ENCODE assay signal across 8 cellular contexts in the genomic region with DNA sequence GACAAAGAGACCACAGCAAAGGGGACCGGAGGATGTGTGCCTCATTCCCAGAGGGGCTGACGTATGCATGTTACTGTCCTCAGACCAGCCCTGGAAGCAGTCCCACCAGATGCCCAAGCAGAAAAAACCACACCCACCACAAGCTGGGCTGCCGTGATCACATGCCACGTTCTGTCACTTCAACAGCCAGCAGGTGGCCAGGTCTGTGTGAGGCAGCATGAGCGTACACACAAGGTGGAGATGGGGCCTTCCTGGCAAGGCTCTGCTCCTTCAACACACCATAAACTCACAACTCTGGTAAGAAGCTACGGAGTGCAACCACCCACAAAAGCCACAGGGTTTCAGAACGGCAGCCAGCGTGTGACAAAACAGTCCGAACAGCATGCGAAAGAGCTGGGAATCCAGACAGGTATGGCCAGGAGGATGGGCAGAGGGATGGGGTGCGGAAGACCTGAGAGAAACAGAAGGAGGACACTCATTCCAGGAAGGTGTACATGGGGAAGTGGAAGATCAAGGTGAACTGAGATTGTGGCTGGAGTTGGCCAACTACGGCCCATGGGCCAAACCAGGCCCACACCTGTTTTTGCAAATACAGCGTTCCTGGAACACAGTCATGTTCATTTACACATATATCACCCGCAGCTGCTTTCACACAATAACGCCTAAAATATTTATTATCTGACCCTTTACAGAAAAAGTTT. TPM values are rescaled to one million over a fixed set of nuclear protein-coding genes. Genes with fewer than 3 reads are reported as not detected.
DNase-seq lines count a peak whose midpoint lies in the region; ATAC-seq, FAIRE-seq and TF ChIP-seq lines count a peak whose summit lies in the region.

No MANE protein-coding gene starts in this region.

- H3K36me3 ChIP-seq in GM06990 (ENCODE audit: control insufficient read depth, insufficient read depth, low read length): peaks cover 29% of the 10 kb centered on the region

- H3K9me3 Mint-ChIP-seq in immature natural killer cell: no peaks in the 10 kb centered on the region

- peak; percentile 34 for TF ChIP-seq CTCF in GM06990 (IDR thresholded peaks at IDR 0.05; ENCODE audit: insufficient read depth, low read length, poor library complexity, severe bottlenecking)

- peak; percentile 61 for DNase-seq in GM06990 (ENCODE audit: extremely low read depth, insufficient read length)
- peak; percentile 17 for DNase-seq in HuH-7 (ENCODE audit: low spot score)
- peak; percentile 45 for DNase-seq in activated CD8-positive, alpha-beta memory T cell treated with anti-CD3 and anti-CD28 coated beads, Interleukin-2, amount 50 U/mL, for 1 hour (ENCODE audit: extremely low read depth)
- DNase-seq in immature natural killer cell: peak; percentile 12 to 24 (median 15)
- no peak for DNase-seq in frontal cortex (ENCODE audit: low spot score in 2 of 2)
- no peak for DNase-seq in nucleus accumbens (lab: John Stamatoyannopoulos, UW)
- no peak for DNase-seq in left lobe of liver (ENCODE audit: low spot score)

- H3K27me3 Mint-ChIP-seq in immature natural killer cell (ENCODE audit: low read depth in 3 of 3): peaks cover 0 to 2% (median 0%) of the 10 kb centered on the region in 3 donors

- peak overlapping the region in 2 of 5 donors; percentile 16 to 21 for H3K4me3 Mint-ChIP-seq in immature natural killer cell

- no peak for FAIRE-seq in frontal cortex (lab: Jason Lieb, UNC)

- H3K4me3 ChIP-seq in GM06990 (replicated peaks; ENCODE audit: low read depth, low read length): no peak overlapping the region

- H3K4me1 Mint-ChIP-seq in immature natural killer cell: peaks cover 32 to 37% of the 10 kb centered on the region in 2 donors

- H3K27ac Mint-ChIP-seq in immature natural killer cell: peak overlapping the region in 3 of 6 donors; percentile 4 to 80 (median 72)

- H3K27me3 ChIP-seq in GM06990 (replicated peaks; ENCODE audit: control insufficient read depth, insufficient read depth, low read length): no peaks in the 10 kb centered on the region

- peaks cover 29 to 56% (median 50%) of the 10 kb centered on the region in 3 donors for H3K36me3 Mint-ChIP-seq in immature natural killer cell

- peak; percentile 74 for ATAC-seq in GM21515 (IDR thresholded peaks at IDR 0.05; ENCODE audit: unreplicated experiment)
- no peak for ATAC-seq in left lobe of liver

RNA-seq across cellular contexts. Expression of a gene that starts 27.9 kb away (rescaled TPM):
- 10 to 100 TPM; 34.9 to 49.6 (median 48.0) TPM for polyA plus RNA-seq in immature natural killer cell
- total RNA-seq in frontal cortex (76.6 TPM), left lobe of liver (41.3 TPM)

RNA-seq across cellular contexts. Expression of a gene that starts 46.2 kb away (rescaled TPM):
- not detected for polyA plus RNA-seq in immature natural killer cell
- total RNA-seq in frontal cortex: not detected
- not detected for total RNA-seq in left lobe of liver

RNA-seq across cellular contexts. Expression of a gene that starts 56.1 kb away (rescaled TPM):
- polyA plus RNA-seq in immature natural killer cell: 10 to 100 TPM in 2 of 3 donors, 1 to 10 TPM in 1; 6.9 to 13.8 (median 12.2) TPM
- 223 TPM for total RNA-seq in frontal cortex
- total RNA-seq in left lobe of liver: 4.7 TPM

RNA-seq across cellular contexts. Expression of a gene that starts 56.3 kb away (rescaled TPM):
- 1 to 10 TPM in 1 of 3 donors, not detected in 2; 2.6 TPM for polyA plus RNA-seq in immature natural killer cell
- total RNA-seq in frontal cortex (0.41 TPM), left lobe of liver (not detected)

Comparison
In these comparisons a context has a peak if more than half of its experiments do, and no peak if none do; other contexts are left out.
1. DNase-seq: peak in GM06990 (single experiment), HuH-7 (single experiment), activated CD8-positive, alpha-beta memory T cell treated with anti-CD3 and anti-CD28 coated beads, Interleukin-2, amount 50 U/mL, for 1 hour (single experiment) and immature natural killer cell (3 of 3); none in frontal cortex (0 of 2), nucleus accumbens (0 of 56) and left lobe of liver (single experiment).
2. RNA of a gene that starts 56.1 kb away (total RNA-seq): 223 TPM in frontal cortex (single experiment); 4.7 TPM in left lobe of liver (single experiment); every median in the first group is over 10 times any median in the second.